Comparison of ENCODE assay signal across 8 cellular contexts in the genomic region with DNA sequence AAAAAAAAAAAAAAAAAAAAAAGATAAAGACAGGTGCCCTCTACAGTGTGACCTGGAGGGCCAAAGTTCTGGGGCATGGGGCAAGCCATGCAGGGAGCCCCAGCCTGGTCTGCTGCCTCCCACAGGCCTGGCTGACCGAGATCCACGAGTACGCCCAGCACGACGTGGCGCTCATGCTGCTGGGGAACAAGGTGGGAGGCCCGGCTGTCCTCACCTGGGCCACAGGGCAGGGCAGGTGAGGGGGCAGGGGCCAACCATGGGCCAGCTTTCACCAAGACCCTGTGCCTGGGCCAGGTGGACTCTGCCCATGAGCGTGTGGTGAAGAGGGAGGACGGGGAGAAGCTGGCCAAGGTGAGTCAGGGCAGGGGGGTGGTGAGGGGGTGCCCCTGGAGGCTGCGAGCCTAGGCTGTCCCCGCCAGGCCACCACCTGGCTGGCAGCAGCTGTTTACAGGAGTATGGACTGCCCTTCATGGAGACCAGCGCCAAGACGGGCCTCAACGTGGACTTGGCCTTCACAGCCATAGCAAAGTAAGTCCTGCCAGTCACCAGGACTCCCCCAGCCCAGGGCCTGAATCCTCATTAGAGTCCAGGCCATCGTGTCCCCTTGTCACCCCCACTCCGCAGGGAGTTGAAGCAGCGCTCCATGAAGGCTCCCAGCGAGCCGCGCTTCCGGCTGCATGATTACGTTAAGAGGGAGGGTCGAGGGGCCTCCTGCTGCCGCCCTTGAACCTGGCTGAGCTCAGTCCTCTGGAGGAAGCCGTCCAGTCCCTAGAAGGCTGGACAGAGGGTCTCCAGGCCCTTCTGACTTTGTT. TPM values are rescaled to one million over a fixed set of nuclear protein-coding genes. Genes with fewer than 3 reads are reported as not detected.
DNase-seq lines count a peak whose midpoint lies in the region; ATAC-seq, FAIRE-seq and TF ChIP-seq lines count a peak whose summit lies in the region.
"Had no signal": no experiment of that assay in that cellular context is flagged by ENCODE, and none has a peak within 500 bp of the region (broad histone marks: within the 10 kb centered on the region; RNA-seq: fewer than 3 reads in every experiment).

No MANE protein-coding gene starts in this region.

- H2BK12ac ChIP-seq in mesenchymal stem cell (ENCODE audit: low read length in 2 of 2): peak overlapping the region; percentile 42 to 45

- peak in 2 of 3 experiments; percentile 9 to 20; a peak in 1 of 6 replicates for TF ChIP-seq CTCF in GM12878 (IDR thresholded peaks at IDR 0.05 in 2 of 3, conservative IDR thresholded peaks at IDR 0.05 in 1 of 3; ENCODE audit: control insufficient read depth in 2 of 3, extremely low read depth in 1 of 3, insufficient read depth in 1 of 3, low read depth in 3 of 3, low read length in 3 of 3)
- no peak for TF ChIP-seq CTCF in upper lobe of right lung (IDR thresholded peaks at IDR 0.05)

- peak; percentile 5 for ATAC-seq in GM12878
- ATAC-seq in upper lobe of right lung: no peak
- no peak for ATAC-seq in GM18873 (IDR thresholded peaks at IDR 0.05; ENCODE audit: low FRiP score, unreplicated experiment)

- peaks cover 51% of the 10 kb centered on the region for H3K79me2 ChIP-seq in GM12878 (ENCODE audit: control insufficient read depth, insufficient read depth, low read length)

- SMC1A ChIA-PET in GM12878 (lab: Charles Lee; ENCODE audit: uncharacterized antibody, unreplicated experiment): interaction anchor here (1.3 kb wide), 1 partner anchor 12 kb away, joined by 4 read pairs; no protein-coding TSS in a partner anchor

- no peak for TF ChIP-seq RAD21 in GM12878 (IDR thresholded peaks at IDR 0.05; ENCODE audit: insufficient read depth, low read depth, low read length)

- peak overlapping the region; percentile 86 for H4K8ac ChIP-seq in mesenchymal stem cell (ENCODE audit: low read length)

- intact Hi-C loops in GM12878 (cut with micrococcal nuclease; ENCODE audit: unreplicated experiment) (loop anchor here (5.0 kb wide), 1 partner anchor 146 kb away; a partner anchor contains a TSS), upper lobe of right lung (cut with DNase I) (no loop called here)

- POLR2A ChIA-PET in GM12878 (lab: Charles Lee): interaction anchor here (0.6 to 0.7 kb wide), 2 partner anchors 8 to 12 kb away, joined by 3 to 7 read pairs; no protein-coding TSS in a partner anchor

- H3K4me1 ChIP-seq in GM12878 (ENCODE audit: control insufficient read depth, insufficient read depth, low read length): peaks cover 47% of the 10 kb centered on the region
- peaks cover 65% of the 10 kb centered on the region for H3K4me1 ChIP-seq in mesenchymal stem cell (ENCODE audit: control insufficient read depth, insufficient read depth, low read depth, low read length)
- peaks cover 72% of the 10 kb centered on the region for H3K4me1 ChIP-seq in upper lobe of right lung

- no TSS peak for BruUV-seq in GM12878 (replicated peaks; lab: Mats Ljungman, UMichigan)

- CTCF ChIA-PET in GM12878 (lab: Yijun Ruan, JAX): interaction anchor here (0.6 to 1.6 kb wide), 11 partner anchors 8 to 289 kb away, joined by 3 to 6 read pairs (median 4); no protein-coding TSS in a partner anchor

- TF ChIP-seq POLR2A in GM12892 (IDR thresholded peaks at IDR 0.05; ENCODE audit: low read depth, low read length) (peak; percentile 67), GM12878 (IDR thresholded peaks at IDR 0.05; ENCODE audit: low read depth, low read length) (peak; percentile 68)

- H3K27ac ChIP-seq in GM12878 (ENCODE audit: control insufficient read depth, insufficient read depth) (peak overlapping the region; percentile 94), mesenchymal stem cell (ENCODE audit: low read length, poor library complexity, severe bottlenecking) (peak overlapping the region; percentile 56), upper lobe of right lung (peak overlapping the region; percentile 90)

- H4K20me1 ChIP-seq in GM12878 (ENCODE audit: control insufficient read depth, insufficient read depth): peaks cover 9% of the 10 kb centered on the region; the same call in 1 of the 2 replicates

- peak overlapping the region; percentile 75 for H3K4me2 ChIP-seq in GM12878 (ENCODE audit: control insufficient read depth, insufficient read depth)
- H3K4me2 ChIP-seq in mesenchymal stem cell (ENCODE audit: low read length, poor library complexity, severe bottlenecking): peak overlapping the region; percentile 40

- H3K23ac ChIP-seq in mesenchymal stem cell (ENCODE audit: low read length in 2 of 2): peak overlapping the region in 1 of 2 experiments; percentile 93

- no peak overlapping the region for H2BK120ac ChIP-seq in mesenchymal stem cell (ENCODE audit: low read depth, low read length)

- no peak overlapping the region for H2BK15ac ChIP-seq in mesenchymal stem cell (ENCODE audit: low read depth, poor library complexity, severe bottlenecking)

- H3K27me3 ChIP-seq in GM12878 (replicated peaks in 1 of 2; ENCODE audit: control insufficient read depth in 2 of 2, insufficient read depth in 2 of 2, low read length in 1 of 2) (no peaks in the 10 kb centered on the region), mesenchymal stem cell (ENCODE audit: control insufficient read depth in 1 of 2, insufficient read depth in 1 of 2, low read length in 2 of 2) (no peaks in the 10 kb centered on the region), upper lobe of right lung (no peaks in the 10 kb centered on the region)

- DNase-seq in GM12892 (ENCODE audit: insufficient read length): no peak
- peak; percentile 62 for DNase-seq in NCI-H69 (lab: John Stamatoyannopoulos, UW)
- no peak for DNase-seq in GM12878 (ENCODE audit: low read depth, low spot score)
- no peak for DNase-seq in mesenchymal stem cell
- DNase-seq in upper lobe of right lung: no peak
- no peak for DNase-seq in AG20443 (ENCODE audit: low spot score)

- H3K79me1 ChIP-seq in mesenchymal stem cell (replicated peaks; ENCODE audit: low read length, poor library complexity, severe bottlenecking): peaks cover 2% of the 10 kb centered on the region

- H2AFZ ChIP-seq in GM12878 (ENCODE audit: control insufficient read depth, low read depth, low read length) (no peak overlapping the region), mesenchymal stem cell (ENCODE audit: low read depth, low read length) (no peak overlapping the region)

- H3K4ac ChIP-seq in mesenchymal stem cell (ENCODE audit: low read depth in 1 of 2, low read length in 2 of 2): peak overlapping the region; percentile 70 to 75

- H3K14ac ChIP-seq in mesenchymal stem cell (ENCODE audit: low read length in 2 of 2): peak overlapping the region in 1 of 2 experiments; percentile 97

- H3K36me3 ChIP-seq in GM12878 (ENCODE audit: control insufficient read depth in 2 of 2, insufficient read depth in 2 of 2, low read length in 1 of 2) (peaks cover 0 to 20% of the 10 kb centered on the region in 2 experiments; a peak in 2 of 4 replicates), mesenchymal stem cell (ENCODE audit: control insufficient read depth in 1 of 2, insufficient read depth in 2 of 2, low read depth in 1 of 2, low read length in 2 of 2) (peaks cover 26 to 43% of the 10 kb centered on the region in 2 experiments), upper lobe of right lung (peaks cover 17% of the 10 kb centered on the region)

- H3K9ac ChIP-seq in GM12878 (ENCODE audit: control insufficient read depth, insufficient read depth, low read length) (peak overlapping the region; percentile 100), mesenchymal stem cell (ENCODE audit: low read length) (peak overlapping the region; percentile 95)

- in situ Hi-C loops in GM12878 (cut with MboI): no loop called here

- TF ChIP-seq EP300 in GM12878 (IDR thresholded peaks at IDR 0.05; ENCODE audit: borderline replicate concordance in 1 of 2, control insufficient read depth in 1 of 2, low read depth in 2 of 2, low read length in 2 of 2): no peak

- peak overlapping the region; percentile 77 for H2AK5ac ChIP-seq in mesenchymal stem cell (ENCODE audit: low read length, severe bottlenecking)

- peak overlapping the region; percentile 53 for H2BK5ac ChIP-seq in mesenchymal stem cell (ENCODE audit: low read depth, low read length, poor library complexity, severe bottlenecking)

- peak overlapping the region; percentile 98 for H3K4me3 ChIP-seq in GM12878
- peak overlapping the region; percentile 45 to 97 for H3K4me3 ChIP-seq in mesenchymal stem cell (ENCODE audit: insufficient read depth in 1 of 2, low read depth in 1 of 2, low read length in 2 of 2)
- peak overlapping the region; percentile 96 for H3K4me3 ChIP-seq in upper lobe of right lung

- under 1% methylated on average over 25 of the region's 25 CpGs for WGBS in GM12878 (ENCODE audit: insufficient coverage, insufficient replicate concordance, low lambda C conversion rate, missing lambda C conversion rate)
- WGBS in mesenchymal stem cell: 36% methylated on average over 24 of the region's 25 CpGs

- H3K9me3 ChIP-seq in GM12878 (replicated peaks; ENCODE audit: control insufficient read depth, insufficient read depth, low read length) (no peaks in the 10 kb centered on the region), mesenchymal stem cell (ENCODE audit: control insufficient read depth, low read length) (no peaks in the 10 kb centered on the region), upper lobe of right lung (no peaks in the 10 kb centered on the region)

- peak overlapping the region; percentile 76 for H4K91ac ChIP-seq in mesenchymal stem cell (ENCODE audit: low read length)

- RAD21 ChIA-PET in GM12878 (lab: Charles Lee; ENCODE audit: unreplicated experiment): interaction anchor here (0.6 to 1.9 kb wide), 2 partner anchors 12 to 98 kb away, joined by 5 to 16 read pairs; a partner anchor contains a TSS

- H3K18ac ChIP-seq in mesenchymal stem cell (ENCODE audit: low read depth in 1 of 2, low read length in 2 of 2): peak overlapping the region; percentile 68 to 79

- no peak for FAIRE-seq in GM12892 (lab: Jason Lieb, UNC)
- peak; percentile 52 for FAIRE-seq in GM12878 (lab: Jason Lieb, UNC)
- FAIRE-seq: endometrium had no signal

RNA-seq across cellular contexts. Expression of a gene that starts 2.7 kb away (rescaled TPM):
- 27.8 TPM for polyA plus RNA-seq in GM12892 (2012; ENCODE audit: missing spikeins)
- total RNA-seq in GM12878 (2013; cell fraction: nucleolus; rRNA removed): 33.4 and 41.2 TPM in 2 replicates
- total RNA-seq in GM12878 (2014; rRNA removed) (36.9 and 44.6 TPM in 2 replicates), GM12878 (2014; rRNA removed; fragmentation: Illumina TruSeq; extraction: Trizol) (23.2 and 26.3 TPM in 2 replicates), GM12878 (2021) (82.6 and 87.0 TPM in 2 replicates), upper lobe of right lung (64.3 TPM)
- polyA plus RNA-seq in GM12878 (2011; ENCODE audit: low read depth): 11.8 TPM
- polyA plus RNA-seq in GM12878 (2011; rRNA removed) (23.5 and 46.7 TPM in 2 replicates), GM12878 (2014; fragmentation: Illumina TruSeq; extraction: Trizol) (16.8 and 19.4 TPM in 2 replicates), GM12878 (2014; fragmentation: Nextera tagmentation; extraction: Ambion mirVana) (1 to 10 TPM in 1 of 2 experiments, under 1 TPM in 1; 0.61 to 2.1 TPM), GM12878 (2014; rRNA removed) (44.4 and 50.3 TPM in 2 replicates), GM12878 (2016; fragmentation: Nextera tagmentation; extraction: Ambion mirVana) (10 to 100 TPM; 29.8 to 30.2 TPM)
- polyA plus RNA-seq in GM12878 (2011; cell fraction: cytosol; rRNA removed): 48.3 and 60.3 TPM in 2 replicates
- polyA plus RNA-seq in GM12878 (2011; cell fraction: nucleus; rRNA removed): 88.1 and 100 TPM in 2 replicates
- polyA plus RNA-seq in GM12878 (2012): 45.3 and 53.5 TPM in 2 replicates
- polyA minus RNA-seq in GM12878 (2011; rRNA and poly(A)+ RNA removed): 41.1 and 76.7 TPM in 2 replicates
- 32.6 and 44.1 TPM in 2 replicates for polyA minus RNA-seq in GM12878 (2011; cell fraction: cytosol; rRNA and poly(A)+ RNA removed)
- 15.0 and 24.1 TPM in 2 replicates for polyA minus RNA-seq in GM12878 (2011; cell fraction: nucleus; rRNA and poly(A)+ RNA removed)
- polyA plus RNA-seq in mesenchymal stem cell (2013, experiment 1 of 2): 107 TPM
- polyA plus RNA-seq in mesenchymal stem cell (2013, experiment 2 of 2): 101 TPM

RNA-seq across cellular contexts. Expression of a gene that starts 4.5 kb away (rescaled TPM):
- 3.2 TPM for polyA plus RNA-seq in GM12892 (2012; ENCODE audit: missing spikeins)
- total RNA-seq in GM12878 (2013; cell fraction: nucleolus; rRNA removed): not detected in 2 replicates
- total RNA-seq in GM12878 (2014; rRNA removed) (0.11 and 0.51 TPM in 2 replicates), GM12878 (2014; rRNA removed; fragmentation: Illumina TruSeq; extraction: Trizol) (not detected in 2 replicates), GM12878 (2021) (0.33 and 0.53 TPM in 2 replicates), upper lobe of right lung (0.67 TPM)
- polyA plus RNA-seq in GM12878 (2011; ENCODE audit: low read depth): 1.4 TPM
- polyA plus RNA-seq in GM12878 (2011; rRNA removed) (0.89 and 1.9 TPM in 2 replicates), GM12878 (2014; fragmentation: Illumina TruSeq; extraction: Trizol) (0.21 TPM in 1 of 2 replicates, not detected in the other), GM12878 (2014; fragmentation: Nextera tagmentation; extraction: Ambion mirVana) (under 1 TPM; 0.13 to 0.27 TPM), GM12878 (2014; rRNA removed) (0.13 and 0.43 TPM in 2 replicates), GM12878 (2016; fragmentation: Nextera tagmentation; extraction: Ambion mirVana) (1 to 10 TPM; 3.7 to 4.5 TPM)
- polyA plus RNA-seq in GM12878 (2011; cell fraction: cytosol; rRNA removed): 1.6 and 2.5 TPM in 2 replicates
- polyA plus RNA-seq in GM12878 (2011; cell fraction: nucleus; rRNA removed): 8.3 and 9.1 TPM in 2 replicates
- polyA plus RNA-seq in GM12878 (2012): 2.8 and 2.9 TPM in 2 replicates
- 2.3 and 3.5 TPM in 2 replicates for polyA minus RNA-seq in GM12878 (2011; rRNA and poly(A)+ RNA removed)
- not detected in 2 replicates for polyA minus RNA-seq in GM12878 (2011; cell fraction: cytosol; rRNA and poly(A)+ RNA removed)
- 0.57 and 1.1 TPM in 2 replicates for polyA minus RNA-seq in GM12878 (2011; cell fraction: nucleus; rRNA and poly(A)+ RNA removed)
- polyA plus RNA-seq in mesenchymal stem cell (2013, experiment 1 of 2): 4.7 TPM
- polyA plus RNA-seq in mesenchymal stem cell (2013, experiment 2 of 2): 4.4 TPM

RNA-seq across cellular contexts. Expression of a gene that starts 17.2 kb away (rescaled TPM):
- polyA plus RNA-seq in GM12892 (2012; ENCODE audit: missing spikeins): 9.3 TPM
- total RNA-seq in GM12878 (2013; cell fraction: nucleolus; rRNA removed): 160 and 186 TPM in 2 replicates
- total RNA-seq in GM12878 (2014; rRNA removed): 19.6 and 22.9 TPM in 2 replicates
- total RNA-seq in GM12878 (2014; rRNA removed; fragmentation: Illumina TruSeq; extraction: Trizol): 6.9 and 7.5 TPM in 2 replicates
- 44.9 and 62.0 TPM in 2 replicates for total RNA-seq in GM12878 (2021)
- polyA plus RNA-seq in GM12878 (2011; ENCODE audit: low read depth): 13.4 TPM
- polyA plus RNA-seq in GM12878 (2011; rRNA removed): 3.7 and 9.0 TPM in 2 replicates
- 16.3 and 29.0 TPM in 2 replicates for polyA plus RNA-seq in GM12878 (2011; cell fraction: cytosol; rRNA removed)
- 295 and 314 TPM in 2 replicates for polyA plus RNA-seq in GM12878 (2011; cell fraction: nucleus; rRNA removed)
- 34.8 and 47.6 TPM in 2 replicates for polyA plus RNA-seq in GM12878 (2012)
- polyA plus RNA-seq in GM12878 (2014; fragmentation: Illumina TruSeq; extraction: Trizol): 0.36 and 3.9 TPM in 2 replicates
- under 1 TPM; 0.11 to 0.35 TPM for polyA plus RNA-seq in GM12878 (2014; fragmentation: Nextera tagmentation; extraction: Ambion mirVana)
- 48.2 and 49.7 TPM in 2 replicates for polyA plus RNA-seq in GM12878 (2014; rRNA removed)
- polyA plus RNA-seq in GM12878 (2016; fragmentation: Nextera tagmentation; extraction: Ambion mirVana): 1 to 10 TPM; 2.9 to 5.2 TPM
- polyA minus RNA-seq in GM12878 (2011; rRNA and poly(A)+ RNA removed): 11.8 and 40.3 TPM in 2 replicates
- 17.5 and 22.7 TPM in 2 replicates for polyA minus RNA-seq in GM12878 (2011; cell fraction: cytosol; rRNA and poly(A)+ RNA removed)
- 50.4 and 84.4 TPM in 2 replicates for polyA minus RNA-seq in GM12878 (2011; cell fraction: nucleus; rRNA and poly(A)+ RNA removed)
- polyA plus RNA-seq in mesenchymal stem cell (2013, experiment 1 of 2): 32.8 TPM
- 28.4 TPM for polyA plus RNA-seq in mesenchymal stem cell (2013, experiment 2 of 2)
- total RNA-seq in upper lobe of right lung: 84.8 TPM

RNA-seq across cellular contexts. Expression of a gene that starts 43.5 kb away (rescaled TPM):
- 0.06 TPM for polyA plus RNA-seq in GM12892 (2012; ENCODE audit: missing spikeins)
- 1.4 and 1.8 TPM in 2 replicates for total RNA-seq in GM12878 (2013; cell fraction: nucleolus; rRNA removed)
- 0.05 and 0.11 TPM in 2 replicates for total RNA-seq in GM12878 (2014; rRNA removed)
- not detected in 2 replicates for total RNA-seq in GM12878 (2014; rRNA removed; fragmentation: Illumina TruSeq; extraction: Trizol)
- total RNA-seq in GM12878 (2021): 0.33 and 0.53 TPM in 2 replicates
- 0.09 TPM for polyA plus RNA-seq in GM12878 (2011; ENCODE audit: low read depth)
- polyA plus RNA-seq in GM12878 (2011; rRNA removed): 0.03 TPM in 2 replicates
- 0.04 and 0.05 TPM in 2 replicates for polyA plus RNA-seq in GM12878 (2011; cell fraction: cytosol; rRNA removed)
- polyA plus RNA-seq in GM12878 (2011; cell fraction: nucleus; rRNA removed): 0.91 and 1.1 TPM in 2 replicates
- 0.37 and 0.49 TPM in 2 replicates for polyA plus RNA-seq in GM12878 (2012)
- polyA plus RNA-seq in GM12878 (2014; fragmentation: Illumina TruSeq; extraction: Trizol): not detected in 2 replicates
- polyA plus RNA-seq in GM12878 (2014; fragmentation: Nextera tagmentation; extraction: Ambion mirVana): under 1 TPM in 1 of 2 experiments, not detected in 1; 0.08 TPM
- polyA plus RNA-seq in GM12878 (2014; rRNA removed): 0.15 and 0.32 TPM in 2 replicates
- not detected for polyA plus RNA-seq in GM12878 (2016; fragmentation: Nextera tagmentation; extraction: Ambion mirVana)
- polyA minus RNA-seq in GM12878 (2011; rRNA and poly(A)+ RNA removed): not detected in 2 replicates
- not detected in 2 replicates for polyA minus RNA-seq in GM12878 (2011; cell fraction: cytosol; rRNA and poly(A)+ RNA removed)
- not detected in 2 replicates for polyA minus RNA-seq in GM12878 (2011; cell fraction: nucleus; rRNA and poly(A)+ RNA removed)
- polyA plus RNA-seq in mesenchymal stem cell (2013, experiment 1 of 2): 0.12 TPM
- 0.08 TPM for polyA plus RNA-seq in mesenchymal stem cell (2013, experiment 2 of 2)
- 0.06 TPM for total RNA-seq in upper lobe of right lung

RNA-seq across cellular contexts. Expression of a gene that starts 52.4 kb away (rescaled TPM):
- 28.7 TPM for polyA plus RNA-seq in GM12892 (2012; ENCODE audit: missing spikeins)
- 15.8 and 21.1 TPM in 2 replicates for total RNA-seq in GM12878 (2013; cell fraction: nucleolus; rRNA removed)
- 72.0 and 80.9 TPM in 2 replicates for total RNA-seq in GM12878 (2014; rRNA removed)
- 9.8 and 11.0 TPM in 2 replicates for total RNA-seq in GM12878 (2014; rRNA removed; fragmentation: Illumina TruSeq; extraction: Trizol)
- total RNA-seq in GM12878 (2021): 73.7 and 75.4 TPM in 2 replicates
- polyA plus RNA-seq in GM12878 (2011; ENCODE audit: low read depth): 18.7 TPM
- 22.4 and 53.0 TPM in 2 replicates for polyA plus RNA-seq in GM12878 (2011; rRNA removed)
- polyA plus RNA-seq in GM12878 (2011; cell fraction: cytosol; rRNA removed): 86.9 and 147 TPM in 2 replicates
- polyA plus RNA-seq in GM12878 (2011; cell fraction: nucleus; rRNA removed): 223 and 241 TPM in 2 replicates
- polyA plus RNA-seq in GM12878 (2012): 50.5 and 56.3 TPM in 2 replicates
- polyA plus RNA-seq in GM12878 (2014; fragmentation: Illumina TruSeq; extraction: Trizol): 5.7 and 29.1 TPM in 2 replicates
- 1 to 10 TPM; 1.0 to 6.3 TPM for polyA plus RNA-seq in GM12878 (2014; fragmentation: Nextera tagmentation; extraction: Ambion mirVana)
- polyA plus RNA-seq in GM12878 (2014; rRNA removed): 114 and 124 TPM in 2 replicates
- polyA plus RNA-seq in GM12878 (2016; fragmentation: Nextera tagmentation; extraction: Ambion mirVana): 100 to 1,000 TPM; 111 to 114 TPM
- polyA minus RNA-seq in GM12878 (2011; rRNA and poly(A)+ RNA removed): 38.3 and 68.1 TPM in 2 replicates
- polyA minus RNA-seq in GM12878 (2011; cell fraction: cytosol; rRNA and poly(A)+ RNA removed): 23.7 and 33.5 TPM in 2 replicates
- 71.9 and 106 TPM in 2 replicates for polyA minus RNA-seq in GM12878 (2011; cell fraction: nucleus; rRNA and poly(A)+ RNA removed)
- 45.9 TPM for polyA plus RNA-seq in mesenchymal stem cell (2013, experiment 1 of 2)
- 45.0 TPM for polyA plus RNA-seq in mesenchymal stem cell (2013, experiment 2 of 2)
- total RNA-seq in upper lobe of right lung: 29.9 TPM
